ENCODE assay signal across 30 cellular contexts in the genomic region with DNA sequence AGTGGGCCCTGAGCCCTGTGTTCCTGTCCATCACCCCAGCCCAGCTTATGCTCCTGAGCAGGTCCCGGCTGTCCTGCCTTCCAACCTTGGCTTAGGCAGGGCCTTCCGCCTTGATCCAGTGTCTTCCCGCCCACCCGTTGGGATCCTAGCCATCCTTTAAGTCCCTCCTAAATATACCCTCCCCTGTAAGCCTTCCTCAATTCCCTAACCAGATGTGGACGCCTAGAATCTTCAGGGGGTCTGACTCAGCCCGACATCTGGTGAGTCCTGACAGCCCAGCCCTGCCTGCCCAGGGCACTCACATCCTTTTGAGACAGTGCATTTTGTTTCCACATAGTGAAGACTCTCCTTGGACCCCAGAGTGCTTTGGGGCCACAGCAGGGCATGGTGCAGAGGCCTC. TPM values are rescaled to one million over a fixed set of nuclear protein-coding genes. Genes with fewer than 3 reads are reported as not detected.
DNase-seq lines count a peak whose midpoint lies in the region; ATAC-seq and TF ChIP-seq lines count a peak whose summit lies in the region.
"Had no signal": no experiment of that assay in that cellular context is flagged by ENCODE, and none has a peak within 500 bp of the region (broad histone marks: within the 10 kb centered on the region; RNA-seq: fewer than 3 reads in every experiment).

No MANE protein-coding gene starts in this region.

- intact Hi-C loops in heart left ventricle (cut with DNase I) (loop anchor here in 5 of 10 donors (10.0 kb wide), 4 partner anchors 189 to 579 kb away; no protein-coding TSS in a partner anchor), Right ventricle myocardium superior (cut with DNase I) (no loop called here)
- intact Hi-C loops in activated T-helper 1 cell treated with anti-CD3 and anti-CD28 coated beads, Interleukin-12 subunit alpha, Interleukin-12 subunit beta, Interleukin-2, Interleukin-4 antibody, amounts not matched to agents 30 ng/mL and 10 ng/mL and 1 ng/mL, durations not matched to agents 14 hours and 24 hours and 36 hours (cut with micrococcal nuclease): no loop called here

- no peaks in the 10 kb centered on the region for H3K27me3 Mint-ChIP-seq in chondrocyte (ENCODE audit: low read depth)
- peaks cover 26% of the 10 kb centered on the region for H3K27me3 Mint-ChIP-seq in activated T-helper 1 cell treated with anti-CD3 and anti-CD28 coated beads, Interleukin-12 subunit alpha, Interleukin-12 subunit beta, Interleukin-2, Interleukin-4 antibody, amounts not matched to agents 30 ng/mL and 10 ng/mL and 1 ng/mL, durations not matched to agents 14 hours and 24 hours and 36 hours (ENCODE audit: insufficient read depth)

- peaks cover 14% of the 10 kb centered on the region for H3K4me1 Mint-ChIP-seq in chondrocyte (ENCODE audit: low read depth)
- peaks cover 9% of the 10 kb centered on the region for H3K4me1 Mint-ChIP-seq in activated T-helper 1 cell treated with anti-CD3 and anti-CD28 coated beads, Interleukin-12 subunit alpha, Interleukin-12 subunit beta, Interleukin-2, Interleukin-4 antibody, amounts not matched to agents 30 ng/mL and 10 ng/mL and 1 ng/mL, durations not matched to agents 14 hours and 24 hours and 36 hours (ENCODE audit: low read depth)

- peaks cover 0 to under 1% (median 0%) of the 10 kb centered on the region in 9 donors for H3K27me3 ChIP-seq in heart left ventricle
- no peaks in the 10 kb centered on the region for H3K27me3 ChIP-seq in right atrium auricular region
- H3K27me3 ChIP-seq: transverse colon had no signal

- DNase-seq in heart left ventricle: peak in 3 of 5 donors; percentile 27 to 61 (median 40)
- DNase-seq in Right ventricle myocardium superior: no peak
- no peak for DNase-seq in chondrocyte (ENCODE audit: low spot score)
- DNase-seq in right atrium auricular region (ENCODE audit: low spot score): no peak
- DNase-seq in LoVo (ENCODE audit: low spot score): no peak
- DNase-seq in activated T-cell treated with anti-CD3 and anti-CD28 coated beads, Interleukin-2, amount 50 U/mL, for 48 hours: no peak
- DNase-seq in activated T-helper 1 cell treated with anti-CD3 and anti-CD28 coated beads, Interleukin-12 subunit alpha, Interleukin-12 subunit beta, Interleukin-2, Interleukin-4 antibody, amounts not matched to agents 30 ng/mL and 10 ng/mL and 1 ng/mL, durations not matched to agents 14 hours and 24 hours and 36 hours (ENCODE audit: low spot score): no peak
- no peak for DNase-seq in SHP77 (lab: John Stamatoyannopoulos, UW)
- DNase-seq: adrenal gland; endodermal cell; GOT3; NCI-H1048; NCI-H2107; NCI-H524 treated with DMSO at 0.1 percent for 48 hours; SIG-M5; stimulated activated naive CD4-positive, alpha-beta T cell; transverse colon; WERI-Rb-1 had no signal

- TF ChIP-seq POLR2A in heart left ventricle (IDR thresholded peaks at IDR 0.05): no peak

- H3K36me3 ChIP-seq in heart left ventricle (no peaks in the 10 kb centered on the region), right atrium auricular region (no peaks in the 10 kb centered on the region)
- H3K36me3 ChIP-seq: adrenal gland, gastroesophageal sphincter, neural progenitor cell, transverse colon, WERI-Rb-1 had no signal

- no peak for TF ChIP-seq CTCF in heart left ventricle (IDR thresholded peaks at IDR 0.05)
- no peak for TF ChIP-seq CTCF in chondrocyte (IDR thresholded peaks at IDR 0.05)
- no peak for TF ChIP-seq CTCF in right atrium auricular region (IDR thresholded peaks at IDR 0.05)

- H3K27ac Mint-ChIP-seq in chondrocyte (ENCODE audit: unreplicated experiment): peak overlapping the region; percentile 62
- H3K27ac Mint-ChIP-seq in activated T-helper 1 cell treated with anti-CD3 and anti-CD28 coated beads, Interleukin-12 subunit alpha, Interleukin-12 subunit beta, Interleukin-2, Interleukin-4 antibody, amounts not matched to agents 30 ng/mL and 10 ng/mL and 1 ng/mL, durations not matched to agents 14 hours and 24 hours and 36 hours: no peak overlapping the region
- H3K27ac Mint-ChIP-seq: activated T-helper 2 cell treated with anti-CD3 and anti-CD28 coated beads, Interferon-gamma antibody, Interleukin-2, Interleukin-4, amounts not matched to agents 10 μg/mL and 5 μg/mL and 100 μg/mL, durations not matched to agents 14 hours and 24 hours and 36 hours; endodermal cell; T-helper 1 cell treated with Interleukin-12 subunit alpha and Interleukin-12 subunit beta and Interleukin-4 antibody, amounts not matched to agents 30 μg/mL and 1 μg/mL, for 36 hours had no signal

- no peaks in the 10 kb centered on the region for H3K9me3 Mint-ChIP-seq in chondrocyte (ENCODE audit: low read depth)
- H3K9me3 Mint-ChIP-seq in activated T-helper 1 cell treated with anti-CD3 and anti-CD28 coated beads, Interleukin-12 subunit alpha, Interleukin-12 subunit beta, Interleukin-2, Interleukin-4 antibody, amounts not matched to agents 30 ng/mL and 10 ng/mL and 1 ng/mL, durations not matched to agents 14 hours and 24 hours and 36 hours: no peaks in the 10 kb centered on the region
- H3K9me3 Mint-ChIP-seq: activated T-helper 2 cell treated with anti-CD3 and anti-CD28 coated beads, Interferon-gamma antibody, Interleukin-2, Interleukin-4, amounts not matched to agents 10 μg/mL and 5 μg/mL and 100 μg/mL, durations not matched to agents 14 hours and 24 hours and 36 hours; endodermal cell; neural progenitor cell; T-helper 1 cell treated with Interleukin-12 subunit alpha and Interleukin-12 subunit beta and Interleukin-4 antibody, amounts not matched to agents 30 μg/mL and 1 μg/mL, for 36 hours had no signal

- H3K9me3 ChIP-seq in heart left ventricle (no peaks in the 10 kb centered on the region), right atrium auricular region (no peaks in the 10 kb centered on the region)
- H3K9me3 ChIP-seq: A549, adrenal gland, gastroesophageal sphincter, transverse colon had no signal

- peaks cover 0 to 46% (median 20%) of the 10 kb centered on the region in 12 donors for H3K4me1 ChIP-seq in heart left ventricle
- peaks cover 0 to 31% of the 10 kb centered on the region in 2 donors for H3K4me1 ChIP-seq in right atrium auricular region
- H3K4me1 ChIP-seq: adrenal gland had no signal

- WGBS in heart left ventricle, 4 donors: 82 to 87% (median 84%) methylated on average over 6 of the region's 6 CpGs

- no peak overlapping the region for H3K4me3 Mint-ChIP-seq in chondrocyte (ENCODE audit: unreplicated experiment)
- no peak overlapping the region for H3K4me3 Mint-ChIP-seq in activated T-helper 1 cell treated with anti-CD3 and anti-CD28 coated beads, Interleukin-12 subunit alpha, Interleukin-12 subunit beta, Interleukin-2, Interleukin-4 antibody, amounts not matched to agents 30 ng/mL and 10 ng/mL and 1 ng/mL, durations not matched to agents 14 hours and 24 hours and 36 hours
- H3K4me3 Mint-ChIP-seq: CD14-positive monocyte; endodermal cell; neural progenitor cell; T-helper 1 cell treated with Interleukin-12 subunit alpha and Interleukin-12 subunit beta and Interleukin-4 antibody, amounts not matched to agents 30 μg/mL and 1 μg/mL, for 36 hours had no signal

- no peaks in the 10 kb centered on the region for H3K36me3 Mint-ChIP-seq in chondrocyte (ENCODE audit: low read depth)
- no peaks in the 10 kb centered on the region for H3K36me3 Mint-ChIP-seq in activated T-helper 1 cell treated with anti-CD3 and anti-CD28 coated beads, Interleukin-12 subunit alpha, Interleukin-12 subunit beta, Interleukin-2, Interleukin-4 antibody, amounts not matched to agents 30 ng/mL and 10 ng/mL and 1 ng/mL, durations not matched to agents 14 hours and 24 hours and 36 hours (ENCODE audit: low read depth)
- H3K36me3 Mint-ChIP-seq: CD14-positive monocyte, neural progenitor cell had no signal

- H3K27ac ChIP-seq in heart left ventricle (peak overlapping the region in 7 of 12 donors; percentile 30 to 67 (median 49)), right atrium auricular region (peak overlapping the region; percentile 52 to 64)
- H3K27ac ChIP-seq: A549, adrenal gland, neural progenitor cell, WERI-Rb-1 had no signal

- H3K4me3 ChIP-seq in heart left ventricle: no peak overlapping the region
- H3K4me3 ChIP-seq in right atrium auricular region: no peak overlapping the region
- H3K4me3 ChIP-seq: A549, adrenal gland, gastroesophageal sphincter, K562, neural progenitor cell, transverse colon had no signal

- ATAC-seq in heart left ventricle: peak in 2 of 4 donors; percentile 12 to 63
- ATAC-seq in Right ventricle myocardium superior (ENCODE audit: poor library complexity): no peak
- ATAC-seq: A549, K562, left lobe of liver had no signal

RNA-seq across cellular contexts. Expression of a gene that starts 23.7 kb away (rescaled TPM):
- total RNA-seq in heart left ventricle (not detected), Right ventricle myocardium superior (not detected), chondrocyte (0.15 TPM in 1 of 3 replicates, not detected in the others), right atrium auricular region (not detected)
- not detected for polyA plus RNA-seq in heart left ventricle
- total RNA-seq in activated T-helper 1 cell treated with anti-CD3 and anti-CD28 coated beads, Interleukin-12 subunit alpha, Interleukin-12 subunit beta, Interleukin-2, Interleukin-4 antibody, amounts not matched to agents 30 ng/mL and 10 ng/mL and 1 ng/mL, durations not matched to agents 14 hours and 24 hours and 36 hours: not detected in 2 replicates
- total RNA-seq: activated CD8-positive, alpha-beta memory T cell treated with anti-CD3 and anti-CD28 coated beads for 36 hours; activated T-helper 2 cell treated with anti-CD3 and anti-CD28 coated beads, Interferon-gamma antibody, Interleukin-2, Interleukin-4, amounts not matched to agents 10 μg/mL and 5 μg/mL and 100 μg/mL, durations not matched to agents 14 hours and 24 hours and 36 hours; adrenal gland; endodermal cell; gastroesophageal sphincter; K562; left lobe of liver; pulmonary artery endothelial cell had no signal
- polyA plus RNA-seq: A549, adrenal gland, CD14-positive monocyte, K562 had no signal

RNA-seq across cellular contexts. Expression of a gene that starts 47.0 kb away (rescaled TPM):
- total RNA-seq in heart left ventricle (under 1 TPM in 2 of 9 donors, not detected in 7; 0.29 TPM), Right ventricle myocardium superior (not detected), chondrocyte (0.44 to 0.57 TPM in 2 of 3 replicates, not detected in the other), right atrium auricular region (not detected)
- polyA plus RNA-seq in heart left ventricle: under 1 TPM in 1 of 2 donors, not detected in 1; 0.17 TPM
- not detected in 2 replicates for total RNA-seq in activated T-helper 1 cell treated with anti-CD3 and anti-CD28 coated beads, Interleukin-12 subunit alpha, Interleukin-12 subunit beta, Interleukin-2, Interleukin-4 antibody, amounts not matched to agents 30 ng/mL and 10 ng/mL and 1 ng/mL, durations not matched to agents 14 hours and 24 hours and 36 hours
- total RNA-seq: activated CD8-positive, alpha-beta memory T cell treated with anti-CD3 and anti-CD28 coated beads for 36 hours; activated T-helper 2 cell treated with anti-CD3 and anti-CD28 coated beads, Interferon-gamma antibody, Interleukin-2, Interleukin-4, amounts not matched to agents 10 μg/mL and 5 μg/mL and 100 μg/mL, durations not matched to agents 14 hours and 24 hours and 36 hours; cerebellum; endodermal cell; gastroesophageal sphincter; mononuclear cell; pulmonary artery endothelial cell had no signal
- polyA plus RNA-seq: A549, CD14-positive monocyte had no signal

RNA-seq across cellular contexts. Expression of a gene that starts 57.9 kb away (rescaled TPM):
- 100 to 1,000 TPM in 3 of 9 donors, 10 to 100 TPM in 6; 28.3 to 112 (median 45.6) TPM for total RNA-seq in heart left ventricle
- polyA plus RNA-seq in heart left ventricle: 10 to 100 TPM; 27.6 to 53.1 TPM
- 47.0 TPM for total RNA-seq in Right ventricle myocardium superior
- total RNA-seq in chondrocyte: 331 to 532 TPM (median 499 TPM) in 3 replicates
- 10 to 100 TPM; 68.3 to 68.7 TPM for total RNA-seq in right atrium auricular region
- total RNA-seq in activated T-helper 1 cell treated with anti-CD3 and anti-CD28 coated beads, Interleukin-12 subunit alpha, Interleukin-12 subunit beta, Interleukin-2, Interleukin-4 antibody, amounts not matched to agents 30 ng/mL and 10 ng/mL and 1 ng/mL, durations not matched to agents 14 hours and 24 hours and 36 hours: 0.76 and 1.0 TPM in 2 replicates

Comparison
In these comparisons a context has a peak if more than half of its experiments do, and no peak if none do; other contexts are left out.
1. DNase-seq: peak in heart left ventricle (3 of 5); none in Right ventricle myocardium superior (single experiment), chondrocyte (single experiment), right atrium auricular region (single experiment), LoVo (single experiment), activated T-cell treated with anti-CD3 and anti-CD28 coated beads, Interleukin-2, amount 50 U/mL, for 48 hours (0 of 2), activated T-helper 1 cell treated with anti-CD3 and anti-CD28 coated beads, Interleukin-12 subunit alpha, Interleukin-12 subunit beta, Interleukin-2, Interleukin-4 antibody, amounts not matched to agents 30 ng/mL and 10 ng/mL and 1 ng/mL, durations not matched to agents 14 hours and 24 hours and 36 hours (single experiment) and SHP77 (0 of 2).
2. RNA of a gene that starts 57.9 kb away (total RNA-seq): 331 to 532 TPM in chondrocyte, 68.3 to 68.7 TPM in right atrium auricular region, 47.0 TPM in Right ventricle myocardium superior (single experiment) and 28.3 to 112 TPM in heart left ventricle; 0.76 to 1.0 TPM in activated T-helper 1 cell treated with anti-CD3 and anti-CD28 coated beads, Interleukin-12 subunit alpha, Interleukin-12 subunit beta, Interleukin-2, Interleukin-4 antibody, amounts not matched to agents 30 ng/mL and 10 ng/mL and 1 ng/mL, durations not matched to agents 14 hours and 24 hours and 36 hours; every median in the first group is over 10 times any median in the second.